Comparison of ENCODE assay signal across 8 cellular contexts in the genomic region with DNA sequence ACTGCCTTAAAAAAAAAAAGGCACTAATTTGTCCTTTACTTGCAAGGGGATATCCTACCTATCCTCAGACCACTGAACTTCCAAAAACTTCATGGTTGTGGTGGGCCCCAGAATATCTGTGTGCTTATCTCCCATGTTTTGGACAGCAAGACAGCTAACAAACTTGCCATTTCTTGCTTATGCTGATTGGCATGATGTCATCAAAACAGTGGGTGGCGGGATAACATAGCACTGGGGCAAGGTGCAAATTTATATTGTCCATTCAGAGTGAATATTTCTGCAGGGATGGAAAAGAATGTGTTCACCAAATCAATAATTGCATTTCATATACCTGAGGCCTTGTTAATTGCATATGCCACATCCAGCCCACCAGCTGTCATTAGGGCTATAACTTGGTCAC.
"Had no signal": no experiment of that assay in that cellular context is flagged by ENCODE, and none has a peak within 500 bp of the region (broad histone marks: within the 10 kb centered on the region; RNA-seq: fewer than 3 reads in every experiment).

No MANE protein-coding gene starts in this region.

- H3K4me3 ChIP-seq: GM12878 had no signal

- ATAC-seq: GM12878 had no signal

- FAIRE-seq: G401.6, GM12878, GM12891, GM12892, GM18507, GM19239 had no signal

- DNase-seq: GDM1, GF-D8 had no signal
